Comparison of ENCODE assay signal across 22 cellular contexts in genomic region chr4:112939901-112940300, GRCh38.
"Had no signal": no experiment of that assay in that cellular context is flagged by ENCODE, and none has a peak within 500 bp of the region (broad histone marks: within the 10 kb centered on the region; RNA-seq: fewer than 3 reads in every experiment).

No MANE protein-coding gene starts in this region.

- H3K4me1 ChIP-seq: ascending aorta, body of pancreas, SJSA1 had no signal

- H3K9me3 ChIP-seq: ascending aorta, body of pancreas, SJSA1 had no signal

- FAIRE-seq: RCC 7860 had no signal

- DNase-seq: activated B cell treated with CpG ODN at 0.5 μM for 24 hours; activated CD4-positive, alpha-beta T cell treated with anti-CD3 and anti-CD28 coated beads for 1 hour; activated CD4-positive, alpha-beta T cell treated with anti-CD3 and anti-CD28 coated beads, Interleukin-2, amount 10 ng/mL, durations not matched to agents 24 days and 14 days; activated CD4-positive, alpha-beta T cell treated with anti-CD3 and anti-CD28 coated beads, Interleukin-2, amount 50 U/mL, for 48 hours; activated CD8-positive, alpha-beta memory T cell treated with anti-CD3 and anti-CD28 coated beads for 24 hours; activated effector memory CD4-positive, alpha-beta T cell treated with anti-CD3 and anti-CD28 coated beads, Interleukin-2, amount 50 U/mL, for 16 hours; activated naive CD4-positive, alpha-beta T cell treated with Interleukin-2 at 50 U/mL for 16 hours; activated naive CD8-positive, alpha-beta T cell treated with anti-CD3 and anti-CD28 coated beads, Interleukin-2, amount 50 U/mL, for 24 hours; activated T-cell treated with anti-CD3 and anti-CD28 coated beads, Interleukin-2, amount 50 U/mL, for 4 hours; amniotic stem cell; body of pancreas; KG1; NCI-H1048; NCI-H146; NCI-H187 treated with DMSO at 0.1 percent for 48 hours; NCI-H510A treated with DMSO at 0.1 percent for 48 hours; NCI-H82; SHP77 had no signal

- H3K27me3 ChIP-seq: ascending aorta, body of pancreas had no signal

- ATAC-seq: activated naive CD4-positive, alpha-beta T cell treated with anti-CD3 and anti-CD28 coated beads, Interleukin-2, amount 50 U/mL, for 72 hours; activated naive CD8-positive, alpha-beta T cell treated with anti-CD3 and anti-CD28 coated beads, Interleukin-2, amount 50 U/mL, for 24 hours; activated T-cell treated with anti-CD3 and anti-CD28 coated beads, Interleukin-2, amount 50 U/mL, for 4 hours; body of pancreas had no signal

- H3K27ac ChIP-seq: ascending aorta, body of pancreas, SJSA1 had no signal

- H3K36me3 ChIP-seq: ascending aorta, SJSA1 had no signal

- H3K4me3 ChIP-seq: ascending aorta, body of pancreas, SJSA1 had no signal
